ENCODE assay signal across 1 cellular context in genomic region chr4:128177376-128177959, GRCh38.
TF ChIP-seq lines count a peak whose summit lies in the region.

No MANE protein-coding gene starts in this region.

TF ChIP-seq in GM23338, 12 proteins besides CTCF, POLR2A, EP300 and RAD21 (continued from another document):
- TF ChIP-seq, protein P1, sequence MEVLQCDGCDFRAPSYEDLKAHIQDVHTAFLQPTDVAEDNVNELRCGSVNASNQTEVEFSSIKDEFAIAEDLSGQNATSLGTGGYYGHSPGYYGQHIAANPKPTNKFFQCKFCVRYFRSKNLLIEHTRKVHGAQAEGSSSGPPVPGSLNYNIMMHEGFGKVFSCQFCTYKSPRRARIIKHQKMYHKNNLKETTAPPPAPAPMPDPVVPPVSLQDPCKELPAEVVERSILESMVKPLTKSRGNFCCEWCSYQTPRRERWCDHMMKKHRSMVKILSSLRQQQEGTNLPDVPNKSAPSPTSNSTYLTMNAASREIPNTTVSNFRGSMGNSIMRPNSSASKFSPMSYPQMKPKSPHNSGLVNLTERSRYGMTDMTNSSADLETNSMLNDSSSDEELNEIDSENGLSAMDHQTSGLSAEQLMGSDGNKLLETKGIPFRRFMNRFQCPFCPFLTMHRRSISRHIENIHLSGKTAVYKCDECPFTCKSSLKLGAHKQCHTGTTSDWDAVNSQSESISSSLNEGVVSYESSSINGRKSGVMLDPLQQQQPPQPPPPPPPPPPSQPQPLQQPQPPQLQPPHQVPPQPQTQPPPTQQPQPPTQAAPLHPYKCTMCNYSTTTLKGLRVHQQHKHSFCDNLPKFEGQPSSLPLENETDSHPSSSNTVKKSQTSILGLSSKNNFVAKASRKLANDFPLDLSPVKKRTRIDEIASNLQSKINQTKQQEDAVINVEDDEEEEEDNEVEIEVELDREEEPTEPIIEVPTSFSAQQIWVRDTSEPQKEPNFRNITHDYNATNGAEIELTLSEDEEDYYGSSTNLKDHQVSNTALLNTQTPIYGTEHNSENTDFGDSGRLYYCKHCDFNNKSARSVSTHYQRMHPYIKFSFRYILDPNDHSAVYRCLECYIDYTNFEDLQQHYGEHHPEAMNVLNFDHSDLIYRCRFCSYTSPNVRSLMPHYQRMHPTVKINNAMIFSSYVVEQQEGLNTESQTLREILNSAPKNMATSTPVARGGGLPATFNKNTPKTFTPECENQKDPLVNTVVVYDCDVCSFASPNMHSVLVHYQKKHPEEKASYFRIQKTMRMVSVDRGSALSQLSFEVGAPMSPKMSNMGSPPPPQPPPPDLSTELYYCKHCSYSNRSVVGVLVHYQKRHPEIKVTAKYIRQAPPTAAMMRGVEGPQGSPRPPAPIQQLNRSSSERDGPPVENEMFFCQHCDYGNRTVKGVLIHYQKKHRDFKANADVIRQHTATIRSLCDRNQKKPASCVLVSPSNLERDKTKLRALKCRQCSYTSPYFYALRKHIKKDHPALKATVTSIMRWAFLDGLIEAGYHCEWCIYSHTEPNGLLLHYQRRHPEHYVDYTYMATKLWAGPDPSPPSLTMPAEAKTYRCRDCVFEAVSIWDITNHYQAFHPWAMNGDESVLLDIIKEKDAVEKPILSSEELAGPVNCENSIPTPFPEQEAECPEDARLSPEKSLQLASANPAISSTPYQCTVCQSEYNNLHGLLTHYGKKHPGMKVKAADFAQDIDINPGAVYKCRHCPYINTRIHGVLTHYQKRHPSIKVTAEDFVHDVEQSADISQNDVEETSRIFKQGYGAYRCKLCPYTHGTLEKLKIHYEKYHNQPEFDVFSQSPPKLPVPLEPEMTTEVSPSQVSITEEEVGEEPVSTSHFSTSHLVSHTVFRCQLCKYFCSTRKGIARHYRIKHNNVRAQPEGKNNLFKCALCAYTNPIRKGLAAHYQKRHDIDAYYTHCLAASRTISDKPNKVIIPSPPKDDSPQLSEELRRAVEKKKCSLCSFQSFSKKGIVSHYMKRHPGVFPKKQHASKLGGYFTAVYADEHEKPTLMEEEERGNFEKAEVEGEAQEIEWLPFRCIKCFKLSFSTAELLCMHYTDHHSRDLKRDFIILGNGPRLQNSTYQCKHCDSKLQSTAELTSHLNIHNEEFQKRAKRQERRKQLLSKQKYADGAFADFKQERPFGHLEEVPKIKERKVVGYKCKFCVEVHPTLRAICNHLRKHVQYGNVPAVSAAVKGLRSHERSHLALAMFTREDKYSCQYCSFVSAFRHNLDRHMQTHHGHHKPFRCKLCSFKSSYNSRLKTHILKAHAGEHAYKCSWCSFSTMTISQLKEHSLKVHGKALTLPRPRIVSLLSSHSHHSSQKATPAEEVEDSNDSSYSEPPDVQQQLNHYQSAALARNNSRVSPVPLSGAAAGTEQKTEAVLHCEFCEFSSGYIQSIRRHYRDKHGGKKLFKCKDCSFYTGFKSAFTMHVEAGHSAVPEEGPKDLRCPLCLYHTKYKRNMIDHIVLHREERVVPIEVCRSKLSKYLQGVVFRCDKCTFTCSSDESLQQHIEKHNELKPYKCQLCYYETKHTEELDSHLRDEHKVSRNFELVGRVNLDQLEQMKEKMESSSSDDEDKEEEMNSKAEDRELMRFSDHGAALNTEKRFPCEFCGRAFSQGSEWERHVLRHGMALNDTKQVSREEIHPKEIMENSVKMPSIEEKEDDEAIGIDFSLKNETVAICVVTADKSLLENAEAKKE (CRISPR knock-in tag; IDR thresholded peaks at IDR 0.05): no peak
